11 cellular contexts compared by ENCODE assay signal in genomic region chr3:172678068-172678467, GRCh38. TPM values are rescaled to one million over a fixed set of nuclear protein-coding genes. Genes with fewer than 3 reads are reported as not detected.
DNase-seq lines count a peak whose midpoint lies in the region; ATAC-seq and TF ChIP-seq lines count a peak whose summit lies in the region.
"Had no signal": no experiment of that assay in that cellular context is flagged by ENCODE, and none has a peak within 500 bp of the region (broad histone marks: within the 10 kb centered on the region; RNA-seq: fewer than 3 reads in every experiment).

No MANE protein-coding gene starts in this region.

- in situ Hi-C loops in ACHN (cut with HindIII; ENCODE audit: low pct_ligation_motif_present, low pct_unique_long_range_greater_than_20kb, low sequenced_read_pairs), result no loop called here

- peak overlapping the region; percentile 40 for H3K4me3 ChIP-seq in iPS-15b (ENCODE audit: low read depth, low read length)
- peak overlapping the region; percentile 50 to 55 for H3K4me3 ChIP-seq in stomach smooth muscle (ENCODE audit: low read length in 2 of 2)
- no peak overlapping the region for H3K4me3 ChIP-seq in spleen

- H3K36me3 ChIP-seq in iPS-15b (ENCODE audit: control insufficient read depth, insufficient read depth, low read length) (no peaks in the 10 kb centered on the region), stomach smooth muscle (ENCODE audit: control insufficient read depth in 2 of 2, insufficient read depth in 2 of 2, low read length in 2 of 2) (no peaks in the 10 kb centered on the region), spleen (no peaks in the 10 kb centered on the region)

- TF ChIP-seq POLR2A in spleen (IDR thresholded peaks at IDR 0.05), result no peak

- DNase-seq in M059J (ENCODE audit: low read depth) (peak; percentile 85), ACHN (no peak), spleen (no peak)
- DNase-seq: activated CD8-positive, alpha-beta memory T cell treated with anti-CD3 and anti-CD28 coated beads for 24 hours; activated naive CD4-positive, alpha-beta T cell treated with Interleukin-2 at 50 U/mL for 16 hours; DMS153 had no signal

- H3K27me3 ChIP-seq in iPS-15b (ENCODE audit: control insufficient read depth, insufficient read depth, low read length) (no peaks in the 10 kb centered on the region), stomach smooth muscle (ENCODE audit: control insufficient read depth in 1 of 2, insufficient read depth in 2 of 2, low read length in 2 of 2) (no peaks in the 10 kb centered on the region), spleen (replicated peaks in 1 of 7) (no peaks in the 10 kb centered on the region)

- H3K36me3 Mint-ChIP-seq in brain, result no peaks in the 10 kb centered on the region

- H3K27ac ChIP-seq in stomach smooth muscle (ENCODE audit: low read length) (peak overlapping the region; percentile 53), spleen (no peak overlapping the region)

- TF ChIP-seq CTCF in brain (conservative IDR thresholded peaks at IDR 0.05) (no peak), spleen (IDR thresholded peaks at IDR 0.05 in 8 of 11, conservative IDR thresholded peaks at IDR 0.05 in 3 of 11) (no peak)

- H3K9ac ChIP-seq in iPS-15b (ENCODE audit: low read depth, low read length) (peak overlapping the region; percentile 56), stomach smooth muscle (ENCODE audit: low read length in 2 of 2) (peak overlapping the region; percentile 35 to 55)

- H3K9me3 ChIP-seq in iPS-15b (ENCODE audit: control insufficient read depth, insufficient read depth, low read length) (no peaks in the 10 kb centered on the region), stomach smooth muscle (ENCODE audit: control insufficient read depth in 2 of 2, low read length in 2 of 2) (no peaks in the 10 kb centered on the region), spleen (no peaks in the 10 kb centered on the region)

- ATAC-seq in GM21423 (IDR thresholded peaks at IDR 0.05; ENCODE audit: unreplicated experiment), result no peak

- H3K27ac Mint-ChIP-seq in brain, result peak overlapping the region in 4 of 5 experiments; percentile 64 to 91 (median 74)
- H3K27ac Mint-ChIP-seq: T-helper 2 cell treated with Interferon-gamma antibody and Interleukin-4, amounts not matched to agents 5 μg/mL and 100 μg/mL, for 36 hours had no signal

- peaks cover 3% of the 10 kb centered on the region for H3K27me3 Mint-ChIP-seq in brain

- WGBS in spleen, 5 donors, result 78 to 87% (median 83%) methylated on average over 1 of the region's 1 CpG

- intact Hi-C loops in spleen (cut with DNase I; ENCODE audit: low total_unique reads), result no loop called here

- H3K4me1 Mint-ChIP-seq in brain, result peaks cover 22% of the 10 kb centered on the region

- H3K9me3 Mint-ChIP-seq in brain, result no peaks in the 10 kb centered on the region
- H3K9me3 Mint-ChIP-seq: T-helper 2 cell treated with Interferon-gamma antibody and Interleukin-4, amounts not matched to agents 5 μg/mL and 100 μg/mL, for 36 hours had no signal

- H3K4me3 Mint-ChIP-seq in brain, result peak overlapping the region in 3 of 5 experiments; percentile 24 to 35 (median 26)
- H3K4me3 Mint-ChIP-seq: T-helper 2 cell treated with Interferon-gamma antibody and Interleukin-4, amounts not matched to agents 5 μg/mL and 100 μg/mL, for 36 hours had no signal

- H3K4me1 ChIP-seq in iPS-15b (ENCODE audit: control insufficient read depth, insufficient read depth, low read length) (peaks cover 42% of the 10 kb centered on the region), stomach smooth muscle (ENCODE audit: control insufficient read depth, insufficient read depth, low read length) (peaks cover 10% of the 10 kb centered on the region), spleen (peaks cover 0 to 39% (median 4%) of the 10 kb centered on the region in 6 donors)

RNA-seq across cellular contexts. Expression of gene NCEH1, which starts 32.8 kb away (rescaled TPM):
- total RNA-seq in M059J (2014; rRNA removed; shearing (Covaris generic)), result 78.4 and 110 TPM in 2 replicates
- polyA plus RNA-seq in brain (ENCODE audit: insufficient read depth, low read depth, low replicate concordance) (4.2 TPM), spleen (1 to 10 TPM; 3.8 to 6.1 (median 4.9) TPM)
- total RNA-seq in spleen, result 10 to 100 TPM; 11.7 to 30.7 (median 22.3) TPM

Comparison
In these comparisons a context has a peak if more than half of its experiments do, and no peak if none do; other contexts are left out.
1. H3K4me3 ChIP-seq: peak in iPS-15b (single experiment) and stomach smooth muscle (2 of 2); none in spleen (0 of 8).